Comparison of ENCODE assay signal across 15 cellular contexts in the genomic region with DNA sequence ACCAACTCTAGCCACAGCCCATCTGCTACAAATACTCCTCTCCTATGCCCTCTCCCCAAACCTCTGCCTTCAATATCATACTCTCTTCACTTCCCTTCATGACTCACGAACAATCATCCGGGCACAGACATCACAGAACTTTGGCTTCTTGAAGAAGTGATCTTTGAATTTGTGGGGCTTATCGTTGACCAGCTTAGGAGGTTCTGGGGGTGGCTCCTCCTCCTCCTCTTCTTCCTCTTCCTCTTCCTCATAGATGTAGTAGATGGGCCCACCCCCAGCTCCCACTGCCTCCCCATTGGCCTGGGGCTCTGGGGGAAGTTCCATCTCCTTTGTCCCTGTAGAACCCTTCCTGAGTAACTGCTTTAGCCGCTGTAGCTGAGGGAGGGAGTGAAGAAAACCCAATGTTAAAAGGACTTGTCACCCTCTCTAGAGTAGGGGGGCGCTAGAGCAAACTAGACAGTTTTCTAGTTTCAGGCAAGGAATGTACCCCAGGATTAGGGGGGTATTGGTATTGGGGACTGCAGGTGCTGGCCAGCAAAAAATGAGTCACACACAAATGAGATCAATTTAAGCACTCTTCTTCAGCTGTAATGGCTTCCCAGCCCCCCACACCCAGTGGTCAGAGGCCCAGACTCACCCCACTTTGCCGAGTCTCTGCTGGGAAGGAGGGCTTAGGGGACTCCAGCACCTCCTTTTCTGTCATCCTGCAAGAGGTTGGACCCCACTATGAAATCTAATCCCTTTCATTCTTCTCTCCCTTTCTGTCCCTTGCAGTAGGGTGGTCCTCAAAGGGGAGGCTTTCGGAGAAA. TPM values are rescaled to one million over a fixed set of nuclear protein-coding genes. Genes with fewer than 3 reads are reported as not detected.
DNase-seq lines count a peak whose midpoint lies in the region; ATAC-seq and TF ChIP-seq lines count a peak whose summit lies in the region.
"Had no signal": no experiment of that assay in that cellular context is flagged by ENCODE, and none has a peak within 500 bp of the region (broad histone marks: within the 10 kb centered on the region; RNA-seq: fewer than 3 reads in every experiment).

No MANE protein-coding gene starts in this region.

- H3K27ac Mint-ChIP-seq in H9: no peak overlapping the region
- H3K27ac Mint-ChIP-seq: nephron progenitor cell had no signal

- H3K36me3 Mint-ChIP-seq in H9 (ENCODE audit: insufficient read depth in 1 of 3, low read depth in 3 of 3): peaks cover 0 to 3% (median 0%) of the 10 kb centered on the region in 3 experiments; a peak in 2 of 7 replicates
- H3K36me3 Mint-ChIP-seq: CD4-positive, CD25-positive, alpha-beta regulatory T cell had no signal

- H3K23ac ChIP-seq in H9 (ENCODE audit: insufficient read length, low read depth, low read length): no peak overlapping the region

- H4K8ac ChIP-seq in H9 (replicated peaks; ENCODE audit: insufficient read length, low read depth, low read length): no peak overlapping the region

- peak; percentile 36 for DNase-seq in H9
- DNase-seq in SKM-1 (lab: John Stamatoyannopoulos, UW; ENCODE audit: unreplicated experiment): peak; percentile 67
- no peak for DNase-seq in left lobe of liver (ENCODE audit: low spot score)
- DNase-seq in colonic mucosa: no peak
- no peak for DNase-seq in HT-29 (ENCODE audit: low spot score)
- no peak for DNase-seq in germinal center (ENCODE audit: low spot score)
- DNase-seq: activated CD8-positive, alpha-beta memory T cell treated with anti-CD3 and anti-CD28 coated beads, Interleukin-2, amount 50 U/mL, for 4 hours; CD4-positive, CD25-positive, alpha-beta regulatory T cell; erythroblast; NCI-H2171 treated with DMSO at 0.1 percent for 48 hours; nephron progenitor cell had no signal

- H3K27ac ChIP-seq in BLaER1 treated with 17β-estradiol and CSF1 and Interleukin-3, amounts not matched to agents 10 nM and 100 nM: peak overlapping the region in 7 of 11 experiments; percentile 18 to 59 (median 29); a peak in 12 of 22 replicates
- H3K27ac ChIP-seq in H9 (ENCODE audit: insufficient read length, low read depth, low read length) (no peak overlapping the region), colonic mucosa (no peak overlapping the region)
- H3K27ac ChIP-seq: body of pancreas, SJSA1 had no signal

- H3K4me3 Mint-ChIP-seq in H9: no peak overlapping the region
- H3K4me3 Mint-ChIP-seq: CD4-positive, CD25-positive, alpha-beta regulatory T cell; nephron progenitor cell had no signal

- H3K4me1 Mint-ChIP-seq in H9: peaks cover 36 to 47% of the 10 kb centered on the region in 2 experiments

- peak overlapping the region in 5 of 10 experiments; percentile 17 to 49 (median 29); a peak in 11 of 20 replicates for H3K4me3 ChIP-seq in BLaER1 treated with 17β-estradiol and CSF1 and Interleukin-3, amounts not matched to agents 10 nM and 100 nM
- no peak overlapping the region for H3K4me3 ChIP-seq in colonic mucosa
- H3K4me3 ChIP-seq: body of pancreas, SJSA1 had no signal

- WGBS in H9 (ENCODE audit: extremely low coverage, insufficient read length, low lambda C conversion rate): no CpG with 5 or more reads among the region's 7 CpGs

- no peak overlapping the region for H3K4ac ChIP-seq in H9 (ENCODE audit: low read depth, low read length)

- H3K79me2 ChIP-seq in H9 (ENCODE audit: insufficient read depth, low read length): no peaks in the 10 kb centered on the region

- H2BK15ac ChIP-seq in H9 (ENCODE audit: low read depth, low read length): no peak overlapping the region

- H2BK20ac ChIP-seq in H9 (ENCODE audit: low read depth, low read length, poor library complexity, severe bottlenecking): no peak overlapping the region

- no peak overlapping the region for H2AK5ac ChIP-seq in H9 (ENCODE audit: insufficient read length, low read length)

- H3K18ac ChIP-seq in H9 (ENCODE audit: insufficient read length, low read depth, low read length): no peak overlapping the region

- no peaks in the 10 kb centered on the region for H3K79me1 ChIP-seq in H9 (ENCODE audit: insufficient read depth, low read depth, low read length, poor library complexity, severe bottlenecking)

- H3K56ac ChIP-seq in H9 (ENCODE audit: insufficient read length, low read depth, low read length): no peak overlapping the region

- peak overlapping the region; percentile 30 to 90 (median 74) for H3K4me2 ChIP-seq in BLaER1 treated with 17β-estradiol and CSF1 and Interleukin-3, amounts not matched to agents 10 nM and 100 nM
- H3K4me2 ChIP-seq in H9 (ENCODE audit: insufficient read depth, insufficient read length, low read length): no peak overlapping the region

- H3K9ac ChIP-seq in BLaER1 treated with 17β-estradiol and CSF1 and Interleukin-3, amounts not matched to agents 10 nM and 100 nM: peak overlapping the region in 1 of 11 experiments; percentile 39; a peak in 2 of 22 replicates
- H3K9ac ChIP-seq in H9 (ENCODE audit: extremely low read depth, insufficient read length, low read length): no peak overlapping the region
- no peak overlapping the region for H3K9ac ChIP-seq in colonic mucosa (ENCODE audit: low read depth in 2 of 2, low read length in 2 of 2)

- peaks cover 14% of the 10 kb centered on the region for H3K27me3 Mint-ChIP-seq in H9 (ENCODE audit: low read depth)

- no peak overlapping the region for H4K91ac ChIP-seq in H9 (ENCODE audit: insufficient read length, low read depth, low read length)

- H2BK12ac ChIP-seq in H9 (ENCODE audit: insufficient read length, low read depth, low read length): no peak overlapping the region

- peaks cover 0 to 9% (median 1%) of the 10 kb centered on the region in 11 experiments; a peak in 5 of 22 replicates for H3K36me3 ChIP-seq in BLaER1 treated with 17β-estradiol and CSF1 and Interleukin-3, amounts not matched to agents 10 nM and 100 nM
- H3K36me3 ChIP-seq in colonic mucosa: no peaks in the 10 kb centered on the region
- H3K36me3 ChIP-seq: SJSA1 had no signal

- H4K5ac ChIP-seq in H9 (ENCODE audit: insufficient read length, low read depth, low read length): no peak overlapping the region

- no peaks in the 10 kb centered on the region for H3K9me3 Mint-ChIP-seq in H9
- H3K9me3 Mint-ChIP-seq: CD4-positive, CD25-positive, alpha-beta regulatory T cell; nephron progenitor cell had no signal

- H3T11ph ChIP-seq in H9 (ENCODE audit: low read length): no peak overlapping the region

- 0 out of 3 replicates have a peak, but pooled peaks have one; percentile 28 for TF ChIP-seq CTCF in H9 (conservative IDR thresholded peaks at IDR 0.05)
- TF ChIP-seq CTCF in colonic mucosa (IDR thresholded peaks at IDR 0.05): no peak

- H3K4me1 ChIP-seq in BLaER1 treated with 17β-estradiol and CSF1 and Interleukin-3, amounts not matched to agents 10 nM and 100 nM: peaks cover 10 to 35% (median 29%) of the 10 kb centered on the region in 10 experiments
- H3K4me1 ChIP-seq in H9 (ENCODE audit: insufficient read depth, low read length): peaks cover 10% of the 10 kb centered on the region
- H3K4me1 ChIP-seq in colonic mucosa: no peaks in the 10 kb centered on the region
- H3K4me1 ChIP-seq: body of pancreas, SJSA1 had no signal

- H3K23me2 ChIP-seq in H9 (ENCODE audit: insufficient read length, low read depth, low read length, poor library complexity, severe bottlenecking): no peaks in the 10 kb centered on the region

- ATAC-seq in left lobe of liver (peak; percentile 14), GM21825 (IDR thresholded peaks at IDR 0.05; ENCODE audit: unreplicated experiment) (no peak)
- ATAC-seq: body of pancreas had no signal

- intact Hi-C loops in colonic mucosa (cut with DNase I): no loop called here

- peaks cover 10 to 19% (median 13%) of the 10 kb centered on the region in 11 experiments for H3K27me3 ChIP-seq in BLaER1 treated with 17β-estradiol and CSF1 and Interleukin-3, amounts not matched to agents 10 nM and 100 nM
- H3K27me3 ChIP-seq in H9 (ENCODE audit: insufficient read depth, low read length) (no peaks in the 10 kb centered on the region), colonic mucosa (no peaks in the 10 kb centered on the region)
- H3K27me3 ChIP-seq: body of pancreas, SJSA1 had no signal

- no peak overlapping the region for H2BK120ac ChIP-seq in H9 (ENCODE audit: low read depth, low read length, poor library complexity, severe bottlenecking)

- no peak overlapping the region for H3K14ac ChIP-seq in H9 (ENCODE audit: insufficient read depth, low read length)

- H4K20me1 ChIP-seq in BLaER1 treated with 17β-estradiol and CSF1 and Interleukin-3, amounts not matched to agents 10 nM and 100 nM: peaks cover 0 to 8% (median 2%) of the 10 kb centered on the region in 11 experiments; a peak in 6 of 22 replicates
- no peaks in the 10 kb centered on the region for H4K20me1 ChIP-seq in H9 (ENCODE audit: control insufficient read depth, insufficient read depth, insufficient read length)

- no peak overlapping the region for H2BK5ac ChIP-seq in H9 (ENCODE audit: insufficient read length, low read length)

- no peak overlapping the region for H2AFZ ChIP-seq in H9 (ENCODE audit: low read length)

- no peaks in the 10 kb centered on the region for H3K9me3 ChIP-seq in BLaER1 treated with 17β-estradiol and CSF1 and Interleukin-3, amounts not matched to agents 10 nM and 100 nM (replicated peaks in 1 of 11)
- H3K9me3 ChIP-seq in H9 (ENCODE audit: control insufficient read depth, low read depth, low read length): no peaks in the 10 kb centered on the region
- no peaks in the 10 kb centered on the region for H3K9me3 ChIP-seq in colonic mucosa
- H3K9me3 ChIP-seq: body of pancreas, SJSA1 had no signal

RNA-seq across cellular contexts. Expression of gene STAC3, which starts 1.8 kb away (rescaled TPM):
- total RNA-seq in H9 (2021): 2.0 and 2.8 TPM in 2 replicates
- total RNA-seq in left lobe of liver: 2.3 TPM
- 1 to 10 TPM; 1.9 to 2.7 TPM for total RNA-seq in colonic mucosa
- 0.41 and 1.1 TPM in 2 replicates for total RNA-seq in HT-29 (2014; rRNA removed; shearing (Covaris generic))

RNA-seq across cellular contexts. Expression of gene SHMT2, which starts 19.6 kb away (rescaled TPM):
- total RNA-seq in H9 (2021): 257 and 260 TPM in 2 replicates
- 242 TPM for total RNA-seq in left lobe of liver
- 100 to 1,000 TPM in 1 of 2 donors, 10 to 100 TPM in 1; 69.4 to 160 TPM for total RNA-seq in colonic mucosa
- total RNA-seq in HT-29 (2014; rRNA removed; shearing (Covaris generic)): 295 and 298 TPM in 2 replicates

RNA-seq across cellular contexts. Expression of gene NXPH4, which starts 32.5 kb away (rescaled TPM):
- total RNA-seq in H9 (2021) (2.1 and 2.8 TPM in 2 replicates), left lobe of liver (0.13 TPM), colonic mucosa (under 1 TPM in 1 of 2 donors, not detected in 1; 0.27 TPM)
- 0.97 and 2.8 TPM in 2 replicates for total RNA-seq in HT-29 (2014; rRNA removed; shearing (Covaris generic))

Comparison
In these comparisons a context has a peak if more than half of its experiments do, and no peak if none do; other contexts are left out.
1. H3K27ac ChIP-seq: peak in BLaER1 treated with 17β-estradiol and CSF1 and Interleukin-3, amounts not matched to agents 10 nM and 100 nM (7 of 11); none in H9 (single experiment) and colonic mucosa (single experiment).
2. DNase-seq: peak in H9 (single experiment) and SKM-1 (single experiment); none in left lobe of liver (single experiment), colonic mucosa (single experiment), HT-29 (single experiment) and germinal center (single experiment).